20 cellular contexts compared by ENCODE assay signal in genomic region chr4:185283723-185284122, GRCh38.
A peak's percentile ranks its signal among the peaks of the same experiment; 100 is the strongest.
DNase-seq lines count a peak whose midpoint lies in the region; ATAC-seq and TF ChIP-seq lines count a peak whose summit lies in the region.
"Had no signal": no experiment of that assay in that cellular context is flagged by ENCODE, and none has a peak within 500 bp of the region (broad histone marks: within the 10 kb centered on the region; RNA-seq: fewer than 3 reads in every experiment).

No MANE protein-coding gene starts in this region.

- no peaks in the 10 kb centered on the region for H3K9me3 ChIP-seq in SK-N-SH
- no peaks in the 10 kb centered on the region for H3K9me3 ChIP-seq in upper lobe of left lung
- no peaks in the 10 kb centered on the region for H3K9me3 ChIP-seq in gastroesophageal sphincter
- H3K9me3 ChIP-seq: BLaER1, pancreas, SJCRH30 had no signal

- POLR2A ChIA-PET in SK-N-SH (lab: Yijun Ruan, JAX): no interaction called here

- peaks cover 3 to 21% of the 10 kb centered on the region in 2 experiments; a peak in 3 of 4 replicates for H3K4me1 ChIP-seq in SK-N-SH (ENCODE audit: control insufficient read depth in 1 of 2, insufficient read depth in 2 of 2, low read depth in 1 of 2, low read length in 1 of 2)
- peaks cover 0 to 27% (median 9%) of the 10 kb centered on the region in 4 donors for H3K4me1 ChIP-seq in upper lobe of left lung
- peaks cover 0 to 7% (median 0%) of the 10 kb centered on the region in 3 donors for H3K4me1 ChIP-seq in gastroesophageal sphincter
- H3K4me1 ChIP-seq: pancreas, SJCRH30 had no signal

- ATAC-seq in SK-N-SH treated with all-trans-retinoic acid at 6 μM for 48 hours (no peak), upper lobe of left lung (ENCODE audit: low FRiP score in 2 of 2) (no peak), gastroesophageal sphincter (no peak)
- ATAC-seq: activated CD8-positive, alpha-beta memory T cell treated with anti-CD3 and anti-CD28 coated beads, Interleukin-2, amount 10 ng/mL, durations not matched to agents 7 days and 5 days; activated T-helper 17 cell treated with anti-CD3 and anti-CD28 coated beads, Interleukin-2, amount 50 U/mL, for 72 hours; pancreas had no signal

- DNase-seq in SK-N-SH (no peak), brain microvascular endothelial cell (no peak), fibroblast of the aortic adventitia (ENCODE audit: low read depth) (peak; percentile 59), upper lobe of left lung (no peak)
- DNase-seq in activated CD4-positive, alpha-beta T cell treated with anti-CD3 and anti-CD28 coated beads, Interleukin-2, amount 50 U/mL, for 4 hours: no peak
- no peak for DNase-seq in stimulated activated CD4-positive, alpha-beta T cell treated with anti-CD3 and anti-CD28 coated beads, Interleukin-12 subunit alpha, Interleukin-12 subunit beta, amount 100 ng/mL, for 4 hours
- DNase-seq: activated CD8-positive, alpha-beta memory T cell treated with anti-CD3 and anti-CD28 coated beads, Interleukin-2, amount 10 ng/mL, durations not matched to agents 7 days and 5 days; DMS 273 treated with DMSO at 0.1 percent for 48 hours; glutamatergic neuron; naive B cell; NCI-H1092 treated with DMSO at 0.1 percent for 48 hours; pancreas; SJCRH30; stimulated activated CD4-positive, alpha-beta T cell treated with anti-CD3 and anti-CD28 coated beads, Interleukin-4, amount 100 ng/mL, for 24 hours had no signal

- H3K4me3 ChIP-seq in SK-N-SH (ENCODE audit: low read depth in 2 of 2, low read length in 1 of 2) (no peak overlapping the region), brain microvascular endothelial cell (ENCODE audit: low read depth, low read length) (no peak overlapping the region), fibroblast of the aortic adventitia (ENCODE audit: low read depth, low read length) (no peak overlapping the region), upper lobe of left lung (no peak overlapping the region), gastroesophageal sphincter (no peak overlapping the region)
- H3K4me3 ChIP-seq: BLaER1, pancreas, SJCRH30, skin epidermis had no signal

- H3K9me2 ChIP-seq in SK-N-SH: no peaks in the 10 kb centered on the region

- TF ChIP-seq CTCF in SK-N-SH (IDR thresholded peaks at IDR 0.05) (no peak), brain microvascular endothelial cell (IDR thresholded peaks at IDR 0.05; ENCODE audit: low read depth, low read length, missing control alignments) (no peak), fibroblast of the aortic adventitia (IDR thresholded peaks at IDR 0.05; ENCODE audit: insufficient read depth, low read length) (no peak), upper lobe of left lung (IDR thresholded peaks at IDR 0.05) (no peak), gastroesophageal sphincter (IDR thresholded peaks at IDR 0.05) (no peak)

- H4K20me1 ChIP-seq in SK-N-SH (ENCODE audit: insufficient read depth): no peaks in the 10 kb centered on the region
- H4K20me1 ChIP-seq: BLaER1 had no signal

- TF ChIP-seq EP300 in SK-N-SH (IDR thresholded peaks at IDR 0.05; ENCODE audit: borderline replicate concordance in 1 of 2, low read depth in 1 of 2, low read length in 1 of 2) (no peak), upper lobe of left lung (IDR thresholded peaks at IDR 0.05) (no peak), gastroesophageal sphincter (IDR thresholded peaks at IDR 0.05) (no peak)

- no peak for TF ChIP-seq RAD21 in SK-N-SH (IDR thresholded peaks at IDR 0.05; ENCODE audit: low read length)

- H3K27ac ChIP-seq in SK-N-SH (ENCODE audit: low read depth in 2 of 2, low read length in 1 of 2) (peak overlapping the region in 1 of 2 experiments; percentile 50; a peak in 2 of 4 replicates), brain microvascular endothelial cell (peak overlapping the region; percentile 5), upper lobe of left lung (peak overlapping the region in 3 of 4 donors; percentile 24 to 44 (median 41)), gastroesophageal sphincter (no peak overlapping the region)
- H3K27ac ChIP-seq: BLaER1, KMS-11, pancreas, SJCRH30, skin epidermis had no signal

- CTCF ChIA-PET in SK-N-SH (lab: Yijun Ruan, JAX): interaction anchor here (0.6 to 1.6 kb wide), 2 partner anchors 51 to 107 kb away, joined by 3 to 4 read pairs; no protein-coding TSS in a partner anchor

- no peaks in the 10 kb centered on the region for H3K27me3 ChIP-seq in SK-N-SH (ENCODE audit: insufficient read depth)
- no peaks in the 10 kb centered on the region for H3K27me3 ChIP-seq in brain microvascular endothelial cell (replicated peaks)
- H3K27me3 ChIP-seq in upper lobe of left lung: no peaks in the 10 kb centered on the region
- no peaks in the 10 kb centered on the region for H3K27me3 ChIP-seq in gastroesophageal sphincter
- H3K27me3 ChIP-seq: BLaER1, pancreas, SJCRH30 had no signal

- H2AFZ ChIP-seq in SK-N-SH (ENCODE audit: low read depth): no peak overlapping the region

- H3K79me2 ChIP-seq in SK-N-SH (ENCODE audit: insufficient read depth): peaks cover 17% of the 10 kb centered on the region; the same call in 1 of the 2 replicates

- no peak overlapping the region for H3K4me2 ChIP-seq in SK-N-SH
- H3K4me2 ChIP-seq: BLaER1, KMS-11 had no signal

- in situ Hi-C loops in brain microvascular endothelial cell (cut with HindIII; ENCODE audit: low pct_ligation_motif_present, low sequenced_read_pairs): no loop called here

- TF ChIP-seq POLR2A in upper lobe of left lung (IDR thresholded peaks at IDR 0.05): no peak
- TF ChIP-seq POLR2A in gastroesophageal sphincter (IDR thresholded peaks at IDR 0.05): no peak

- H3F3A ChIP-seq in SK-N-SH (replicated peaks; ENCODE audit: insufficient read depth): peaks cover 22% of the 10 kb centered on the region

- H3K9ac ChIP-seq in SK-N-SH: no peak overlapping the region
- H3K9ac ChIP-seq: BLaER1, KMS-11 had no signal

- peaks cover 14 to 45% of the 10 kb centered on the region in 2 experiments for H3K36me3 ChIP-seq in SK-N-SH (replicated peaks in 1 of 2; ENCODE audit: control insufficient read depth in 1 of 2, insufficient read depth in 2 of 2, low read length in 1 of 2)
- no peaks in the 10 kb centered on the region for H3K36me3 ChIP-seq in brain microvascular endothelial cell (replicated peaks)
- H3K36me3 ChIP-seq in upper lobe of left lung: no peaks in the 10 kb centered on the region
- peaks cover 0 to 9% of the 10 kb centered on the region in 2 donors for H3K36me3 ChIP-seq in gastroesophageal sphincter
- H3K36me3 ChIP-seq: SJCRH30 had no signal

TF ChIP-seq in SK-N-SH, 30 proteins besides CTCF, POLR2A, EP300 and RAD21:
- TF ChIP-seq MEF2A (IDR thresholded peaks at IDR 0.05; ENCODE audit: borderline replicate concordance, low read depth) (no peak), JUND (IDR thresholded peaks at IDR 0.05) (peak; percentile 58), FOSL2 (IDR thresholded peaks at IDR 0.05; ENCODE audit: borderline replicate concordance, low read depth) (peak; percentile 76; the same call in 1 of the 2 replicates), ZBTB33 (IDR thresholded peaks at IDR 0.05; ENCODE audit: borderline replicate concordance, low read depth) (no peak)
TF ChIP-seq in SK-N-SH: peak in this region for 2.

TF ChIP-seq in SK-N-SH treated with all-trans-retinoic acid at 6 μM for 48 hours, 23 proteins besides CTCF, POLR2A, EP300 and RAD21 (continues in another document):
- TF ChIP-seq RARB (CRISPR knock-in tag; IDR thresholded peaks at IDR 0.05): no peak
- no peak for TF ChIP-seq ARNTL (CRISPR knock-in tag; IDR thresholded peaks at IDR 0.05; ENCODE audit: borderline replicate concordance, low read depth)
- TF ChIP-seq PPARA (CRISPR knock-in tag; IDR thresholded peaks at IDR 0.05; ENCODE audit: borderline replicate concordance): no peak
- TF ChIP-seq TOX (CRISPR knock-in tag; IDR thresholded peaks at IDR 0.05; ENCODE audit: borderline replicate concordance): no peak
- no peak for TF ChIP-seq POU6F1 (CRISPR knock-in tag; IDR thresholded peaks at IDR 0.05; ENCODE audit: borderline replicate concordance, low read depth)
- TF ChIP-seq CSDC2 (CRISPR knock-in tag; IDR thresholded peaks at IDR 0.05): no peak
- no peak for TF ChIP-seq SNAI2 (CRISPR knock-in tag; IDR thresholded peaks at IDR 0.05)
- no peak for TF ChIP-seq TCF4 (CRISPR knock-in tag; IDR thresholded peaks at IDR 0.05; ENCODE audit: borderline replicate concordance)
- TF ChIP-seq CREB5 (CRISPR knock-in tag; IDR thresholded peaks at IDR 0.05; ENCODE audit: low read depth): no peak
- no peak for TF ChIP-seq ZFP30 (CRISPR knock-in tag; IDR thresholded peaks at IDR 0.05)
- no peak for TF ChIP-seq ISL1 (CRISPR knock-in tag; IDR thresholded peaks at IDR 0.05)

Comparison
In these comparisons a context has a peak if more than half of its experiments do, and no peak if none do; other contexts are left out.
1. H3K27ac ChIP-seq: peak in brain microvascular endothelial cell (single experiment) and upper lobe of left lung (3 of 4); none in gastroesophageal sphincter (0 of 4).